In the genomic region with DNA sequence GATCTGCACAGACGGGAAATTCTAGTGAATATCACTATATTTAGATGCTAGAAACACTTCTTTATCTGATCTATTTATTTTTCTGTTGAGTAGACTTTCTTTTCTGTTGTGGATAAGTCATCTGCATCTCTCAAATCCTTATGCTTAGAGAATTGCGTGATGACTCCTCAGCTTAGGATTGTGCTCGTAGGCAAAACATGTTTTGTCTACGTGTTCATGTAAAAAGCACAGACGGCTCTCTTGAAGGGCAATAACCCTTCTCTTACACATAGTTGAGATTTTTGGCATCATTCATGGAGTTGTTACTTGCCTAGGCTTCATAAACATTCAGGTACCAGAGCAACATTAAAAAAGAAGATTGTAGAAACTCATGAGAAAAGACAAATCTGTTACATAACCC, we compare ENCODE assay signal across 12 cellular contexts. TPM values are rescaled to one million over a fixed set of nuclear protein-coding genes. Genes with fewer than 3 reads are reported as not detected.
DNase-seq lines count a peak whose midpoint lies in the region; ATAC-seq and TF ChIP-seq lines count a peak whose summit lies in the region.
"Had no signal": no experiment of that assay in that cellular context is flagged by ENCODE, and none has a peak within 500 bp of the region (broad histone marks: within the 10 kb centered on the region; RNA-seq: fewer than 3 reads in every experiment).

No MANE protein-coding gene starts in this region.

- H3K4me3 ChIP-seq in ascending aorta (peak overlapping the region in 1 of 2 donors; percentile 6), skeletal muscle satellite cell (ENCODE audit: low read length) (peak overlapping the region; percentile 16)

- peak overlapping the region; percentile 62 for H3K4me2 ChIP-seq in skeletal muscle satellite cell (ENCODE audit: low read length)

- no peaks in the 10 kb centered on the region for H3K9me3 ChIP-seq in ascending aorta
- no peaks in the 10 kb centered on the region for H3K9me3 ChIP-seq in skeletal muscle satellite cell (replicated peaks; ENCODE audit: low read length)

- no peak for TF ChIP-seq CTCF in ascending aorta (IDR thresholded peaks at IDR 0.05)
- TF ChIP-seq CTCF in foreskin keratinocyte (conservative IDR thresholded peaks at IDR 0.05) = no peak
- TF ChIP-seq CTCF in GM13976 (IDR thresholded peaks at IDR 0.05; ENCODE audit: borderline replicate concordance, control extremely low read depth, extremely low read depth, insufficient read depth, missing control alignments) = no peak

- in situ Hi-C loops in GM13976 (cut with MboI; ENCODE audit: low sequenced_read_pairs, unreplicated experiment) = no loop called here

- intact Hi-C loops in ascending aorta (cut with DNase I) = no loop called here

- DNase-seq in GM04504 (ENCODE audit: low read depth) (peak; percentile 85), ascending aorta (ENCODE audit: low spot score in 2 of 2) (no peak), foreskin keratinocyte (peak; percentile 95 to 98), cerebellum (ENCODE audit: low spot score) (no peak), GM13976 (ENCODE audit: low spot score) (no peak), NCI-H524 treated with DMSO at 0.1 percent for 48 hours (lab: John Stamatoyannopoulos, UW) (no peak)
- DNase-seq: immature natural killer cell, NCI-H2081 treated with DMSO at 0.1 percent for 48 hours, WERI-Rb-1 had no signal

- no peaks in the 10 kb centered on the region for H3K36me3 ChIP-seq in ascending aorta
- H3K36me3 ChIP-seq in skeletal muscle satellite cell (ENCODE audit: insufficient read depth, low read length) = peaks cover 5% of the 10 kb centered on the region
- H3K36me3 ChIP-seq: WERI-Rb-1 had no signal

- H3K27me3 ChIP-seq in ascending aorta (no peaks in the 10 kb centered on the region), foreskin keratinocyte (no peaks in the 10 kb centered on the region), skeletal muscle satellite cell (ENCODE audit: control insufficient read depth, insufficient read depth, low read length) (no peaks in the 10 kb centered on the region)

- ATAC-seq in foreskin keratinocyte (peak; percentile 69), HG03159 (IDR thresholded peaks at IDR 0.05; ENCODE audit: unreplicated experiment) (no peak)
- ATAC-seq: activated T-helper 17 cell treated with anti-CD3 and anti-CD28 coated beads, Interleukin-2, amount 50 U/mL, for 72 hours had no signal

- peak overlapping the region; percentile 38 to 41 for H3K27ac ChIP-seq in ascending aorta
- peak overlapping the region; percentile 90 for H3K27ac ChIP-seq in foreskin keratinocyte
- H3K27ac ChIP-seq: WERI-Rb-1 had no signal

- peaks cover 14 to 66% of the 10 kb centered on the region in 2 donors for H3K4me1 ChIP-seq in ascending aorta
- peaks cover 34% of the 10 kb centered on the region for H3K4me1 ChIP-seq in foreskin keratinocyte
- peaks cover 67% of the 10 kb centered on the region for H3K4me1 ChIP-seq in skeletal muscle satellite cell (ENCODE audit: control insufficient read depth, insufficient read depth, low read length)

- H3K9ac ChIP-seq in skeletal muscle satellite cell (ENCODE audit: low read depth, low read length) = peak overlapping the region; percentile 52

RNA-seq across cellular contexts. Expression of a gene that starts 18.6 kb away (rescaled TPM):
- total RNA-seq in ascending aorta = 56.4 TPM
- 92.1 and 105 TPM in 2 replicates for total RNA-seq in foreskin keratinocyte
- 12.6 and 14.2 TPM in 2 replicates for polyA plus RNA-seq in foreskin keratinocyte
- 122 and 189 TPM in 2 replicates for total RNA-seq in skeletal muscle satellite cell (2012; rRNA removed)
- 35.7 TPM for total RNA-seq in cerebellum

Comparison
In these comparisons a context has a peak if more than half of its experiments do, and no peak if none do; other contexts are left out.
1. DNase-seq: peak in GM04504 (single experiment) and foreskin keratinocyte (2 of 2); none in ascending aorta (0 of 2), cerebellum (single experiment), GM13976 (single experiment) and NCI-H524 treated with DMSO at 0.1 percent for 48 hours (single experiment).